In genomic region chr16:3021449-3022207, GRCh38 we compare ENCODE assay signal across 8 cellular contexts. TPM values are rescaled to one million over a fixed set of nuclear protein-coding genes. Genes with fewer than 3 reads are reported as not detected.
DNase-seq lines count a peak whose midpoint lies in the region; ATAC-seq, FAIRE-seq and TF ChIP-seq lines count a peak whose summit lies in the region.

No MANE protein-coding gene starts in this region.

- intact Hi-C loops in A673 (cut with micrococcal nuclease; ENCODE audit: unreplicated experiment): no loop called here

- peak overlapping the region; percentile 79 for H3K9ac ChIP-seq in endocrine pancreas (ENCODE audit: control insufficient read depth, insufficient read depth, low read length)

- H3K9me3 ChIP-seq in A673 (ENCODE audit: low read depth, low read length, poor library complexity, severe bottlenecking) (no peaks in the 10 kb centered on the region), endocrine pancreas (ENCODE audit: control insufficient read depth, low read length) (no peaks in the 10 kb centered on the region)

- peak overlapping the region; percentile 97 for H3K27ac ChIP-seq in A673 (ENCODE audit: low read depth, low read length, poor library complexity, severe bottlenecking)

- peak overlapping the region; percentile 82 for H3K4me3 Mint-ChIP-seq in activated CD8-positive, alpha-beta memory T cell treated with anti-CD3 and anti-CD28 coated beads, Interleukin-2, amount 10 ng/mL, durations not matched to agents 7 days and 5 days

- CTCF ChIA-PET in A673 (lab: Charles Lee): interaction anchor here (0.5 to 2.9 kb wide), 3 partner anchors 10 to 184 kb away, joined by 3 to 9 read pairs (median 4); no protein-coding TSS in a partner anchor
- CTCF ChIA-PET in activated CD8-positive, alpha-beta memory T cell treated with anti-CD3 and anti-CD28 coated beads, Interleukin-2, amount 10 ng/mL, durations not matched to agents 7 days and 5 days (lab: Charles Lee): interaction anchor here (1.0 to 17.9 kb wide), 8 partner anchors 8 to 128 kb away, joined by 3 to 370 read pairs (median 8); partner anchors contain the start of gene CLDN9

- POLR2A ChIA-PET in A673 (lab: Charles Lee; ENCODE audit: low non-redundant PET): no interaction called here

- H3K27me3 Mint-ChIP-seq in activated CD8-positive, alpha-beta memory T cell treated with anti-CD3 and anti-CD28 coated beads, Interleukin-2, amount 10 ng/mL, durations not matched to agents 7 days and 5 days: peaks cover 16% of the 10 kb centered on the region

- FAIRE-seq in GM19239 (lab: Jason Lieb, UNC): peak; percentile 18

- BruUV-seq in A673 (replicated peaks; lab: Mats Ljungman, UMichigan): no TSS peak

- no peaks in the 10 kb centered on the region for H3K9me3 Mint-ChIP-seq in activated CD8-positive, alpha-beta memory T cell treated with anti-CD3 and anti-CD28 coated beads, Interleukin-2, amount 10 ng/mL, durations not matched to agents 7 days and 5 days (ENCODE audit: low read depth)

- DNase-seq in A673 (ENCODE audit: low spot score): peak; percentile 87
- DNase-seq in GM19239 (ENCODE audit: insufficient read length, low spot score): peak; percentile 76
- DNase-seq in NOMO-1 (lab: John Stamatoyannopoulos, UW; ENCODE audit: unreplicated experiment in 2 of 2): peak; percentile 74 to 91
- DNase-seq in activated CD8-positive, alpha-beta memory T cell treated with anti-CD3 and anti-CD28 coated beads, Interleukin-2, amount 10 ng/mL, durations not matched to agents 7 days and 5 days: peak; percentile 86
- DNase-seq in midbrain (lab: John Stamatoyannopoulos, UW): peak; percentile 19
- peak; percentile 62 to 63 for DNase-seq in stimulated activated CD8-positive, alpha-beta memory T cell treated with anti-CD3 and anti-CD28 coated beads, Interleukin-2, amount 100 ng/mL, for 1 hour (ENCODE audit: low read depth in 2 of 2)

- peak overlapping the region; percentile 75 for H3K27ac Mint-ChIP-seq in activated CD8-positive, alpha-beta memory T cell treated with anti-CD3 and anti-CD28 coated beads, Interleukin-2, amount 10 ng/mL, durations not matched to agents 7 days and 5 days

- H3K4me1 Mint-ChIP-seq in activated CD8-positive, alpha-beta memory T cell treated with anti-CD3 and anti-CD28 coated beads, Interleukin-2, amount 10 ng/mL, durations not matched to agents 7 days and 5 days: peaks cover 44% of the 10 kb centered on the region

- H3K4me3 ChIP-seq in A673 (ENCODE audit: low read depth, low read length, poor library complexity, severe bottlenecking) (peak overlapping the region; percentile 63), endocrine pancreas (ENCODE audit: control insufficient read depth, insufficient read depth, low read length) (no peak overlapping the region)

- H3K36me3 Mint-ChIP-seq in activated CD8-positive, alpha-beta memory T cell treated with anti-CD3 and anti-CD28 coated beads, Interleukin-2, amount 10 ng/mL, durations not matched to agents 7 days and 5 days: peaks cover 6% of the 10 kb centered on the region

- peak; percentile 41 for TF ChIP-seq CTCF in A673 (conservative IDR thresholded peaks at IDR 0.05; ENCODE audit: low read depth, low read length)

- H3K4me1 ChIP-seq in A673 (ENCODE audit: insufficient read depth, low read length, poor library complexity, severe bottlenecking) (peaks cover 29% of the 10 kb centered on the region), endocrine pancreas (ENCODE audit: control insufficient read depth, insufficient read depth, low read length) (no peaks in the 10 kb centered on the region)

- ATAC-seq in activated CD8-positive, alpha-beta memory T cell treated with anti-CD3 and anti-CD28 coated beads, Interleukin-2, amount 10 ng/mL, durations not matched to agents 7 days and 5 days: peak; percentile 31
- ATAC-seq in GM18867 (IDR thresholded peaks at IDR 0.05; ENCODE audit: unreplicated experiment): no peak

- peaks cover 3% of the 10 kb centered on the region for H3K36me3 ChIP-seq in A673 (ENCODE audit: insufficient read depth, low read length, poor library complexity, severe bottlenecking)
- H3K36me3 ChIP-seq in endocrine pancreas (ENCODE audit: control insufficient read depth, insufficient read depth, low read length): no peaks in the 10 kb centered on the region

- no peaks in the 10 kb centered on the region for H3K27me3 ChIP-seq in A673 (replicated peaks; ENCODE audit: insufficient read depth, low read depth, low read length, poor library complexity)
- H3K27me3 ChIP-seq in endocrine pancreas (ENCODE audit: control insufficient read depth, insufficient read depth, low read length): no peaks in the 10 kb centered on the region

RNA-seq across cellular contexts. Expression of gene TNFRSF12A, which starts 1.5 kb away (rescaled TPM):
- 23.7 and 39.5 TPM in 2 replicates for total RNA-seq in A673 (2021)
- total RNA-seq in activated CD8-positive, alpha-beta memory T cell treated with anti-CD3 and anti-CD28 coated beads, Interleukin-2, amount 10 ng/mL, durations not matched to agents 7 days and 5 days: 1 to 10 TPM; 5.5 to 5.9 TPM

RNA-seq across cellular contexts. Expression of gene HCFC1R1, which starts 2.1 kb away (rescaled TPM):
- 46.6 and 51.4 TPM in 2 replicates for total RNA-seq in A673 (2021)
- 10 to 100 TPM; 31.8 to 34.3 TPM for total RNA-seq in activated CD8-positive, alpha-beta memory T cell treated with anti-CD3 and anti-CD28 coated beads, Interleukin-2, amount 10 ng/mL, durations not matched to agents 7 days and 5 days

RNA-seq across cellular contexts. Expression of gene THOC6, which starts 2.2 kb away (rescaled TPM):
- total RNA-seq in A673 (2021): 52.5 and 59.3 TPM in 2 replicates
- 10 to 100 TPM; 45.6 to 51.5 TPM for total RNA-seq in activated CD8-positive, alpha-beta memory T cell treated with anti-CD3 and anti-CD28 coated beads, Interleukin-2, amount 10 ng/mL, durations not matched to agents 7 days and 5 days

RNA-seq across cellular contexts. Expression of gene CLDN6, which starts 3.6 kb away (rescaled TPM):
- total RNA-seq in A673 (2021): 0.21 and 0.31 TPM in 2 replicates
- not detected for total RNA-seq in activated CD8-positive, alpha-beta memory T cell treated with anti-CD3 and anti-CD28 coated beads, Interleukin-2, amount 10 ng/mL, durations not matched to agents 7 days and 5 days

RNA-seq across cellular contexts. Expression of gene CLDN9, which starts 8.9 kb away (rescaled TPM):
- total RNA-seq in A673 (2021): not detected in 2 replicates
- under 1 TPM; 0.09 to 0.15 TPM for total RNA-seq in activated CD8-positive, alpha-beta memory T cell treated with anti-CD3 and anti-CD28 coated beads, Interleukin-2, amount 10 ng/mL, durations not matched to agents 7 days and 5 days

Comparison
In these comparisons a context has a peak if more than half of its experiments do, and no peak if none do; other contexts are left out.
1. DNase-seq: peak in every context shown above with its lines; median percentile 87 in A673; 86 in activated CD8-positive, alpha-beta memory T cell treated with anti-CD3 and anti-CD28 coated beads, Interleukin-2, amount 10 ng/mL, durations not matched to agents 7 days and 5 days; 82 in NOMO-1; 76 in GM19239; 62 in stimulated activated CD8-positive, alpha-beta memory T cell treated with anti-CD3 and anti-CD28 coated beads, Interleukin-2, amount 100 ng/mL, for 1 hour; 19 in midbrain.